Comparison of ENCODE assay signal across 27 cellular contexts in genomic region chr3:169432692-169433432, GRCh38.
DNase-seq lines count a peak whose midpoint lies in the region; ATAC-seq, FAIRE-seq and TF ChIP-seq lines count a peak whose summit lies in the region.
"Had no signal": no experiment of that assay in that cellular context is flagged by ENCODE, and none has a peak within 500 bp of the region (broad histone marks: within the 10 kb centered on the region; RNA-seq: fewer than 3 reads in every experiment).

No MANE protein-coding gene starts in this region.

- ATAC-seq in PC-3, result no peak

- H3K4me3 ChIP-seq in HEK293 (ENCODE audit: low read depth, low read length), result no peak overlapping the region
- H3K4me3 ChIP-seq in PC-3 (ENCODE audit: low read length), result no peak overlapping the region
- H3K4me3 ChIP-seq: BLaER1, right atrium auricular region had no signal

- peaks cover 14% of the 10 kb centered on the region for H3F3A ChIP-seq in PC-3 (ENCODE audit: low read length, unreplicated experiment)

- no peak for TF ChIP-seq CTCF in HEK293 (tag by site-specific recombination; IDR thresholded peaks at IDR 0.05)
- no peak for TF ChIP-seq CTCF in PC-3 (conservative IDR thresholded peaks at IDR 0.05; ENCODE audit: low read depth, low read length)
- TF ChIP-seq CTCF in nephron progenitor cell (IDR thresholded peaks at IDR 0.05), result no peak
- TF ChIP-seq CTCF in GM13977 (IDR thresholded peaks at IDR 0.05; ENCODE audit: extremely low read depth, insufficient read depth, missing control alignments), result no peak

- peaks cover 21% of the 10 kb centered on the region for H3K4me1 Mint-ChIP-seq in nephron progenitor cell
- H3K4me1 Mint-ChIP-seq: nephron had no signal

- in situ Hi-C loops in GM13977 (cut with MboI; ENCODE audit: low pct_unique_long_range_greater_than_20kb, low sequenced_read_pairs, unreplicated experiment), result no loop called here

- H3K79me2 ChIP-seq in PC-3 (ENCODE audit: low read length), result no peaks in the 10 kb centered on the region
- H3K79me2 ChIP-seq: parathyroid adenoma had no signal

- BruUV-seq in PC-3 (replicated peaks; lab: Mats Ljungman, UMichigan), result no TSS peak

- intact Hi-C loops in PC-3 (cut with micrococcal nuclease), result loop anchor here (5.0 kb wide), 1 partner anchor 86 kb away; no protein-coding TSS in a partner anchor

- H3K27ac ChIP-seq in HEK293 (ENCODE audit: extremely low read depth, low read depth, low read length) (no peak overlapping the region), PC-3 (ENCODE audit: low read length) (no peak overlapping the region)
- H3K27ac ChIP-seq: BLaER1, HL-60, parathyroid adenoma, right atrium auricular region had no signal

- H3K36me3 ChIP-seq in HEK293 (ENCODE audit: control insufficient read depth in 2 of 2, insufficient read depth in 1 of 2, low read length in 2 of 2), result no peaks in the 10 kb centered on the region; a peak in 1 of 3 replicates
- no peaks in the 10 kb centered on the region for H3K36me3 ChIP-seq in PC-3 (ENCODE audit: low read depth, low read length)
- H3K36me3 ChIP-seq: BLaER1, right atrium auricular region had no signal

- H3K27ac Mint-ChIP-seq in nephron progenitor cell, result peak overlapping the region; percentile 64
- H3K27ac Mint-ChIP-seq: activated CD4-positive, alpha-beta T cell treated with anti-CD3 and anti-CD28 coated beads, Interleukin-2, amount 10 ng/mL, durations not matched to agents 7 days and 5 days; activated T-cell treated with anti-CD3 and anti-CD28 coated beads, Interleukin-2, amount 50 U/mL, for 24 hours; nephron had no signal

- no peaks in the 10 kb centered on the region for H4K20me1 ChIP-seq in PC-3 (ENCODE audit: low read length)
- H4K20me1 ChIP-seq: BLaER1 had no signal

- POLR2A ChIA-PET in HEK293 (lab: Yijun Ruan, JAX) (no interaction called here), PC-3 (lab: Charles Lee; ENCODE audit: unreplicated experiment) (interaction anchor here (0.7 kb wide), 1 partner anchor 119 kb away, joined by 3 read pairs; no protein-coding TSS in a partner anchor)

- CTCF ChIA-PET in HEK293 (lab: Yijun Ruan, JAX), result no interaction called here
- CTCF ChIA-PET in PC-3 (lab: Charles Lee), result no interaction called here

- H3K9ac ChIP-seq in PC-3 (ENCODE audit: low read length), result no peak overlapping the region
- H3K9ac ChIP-seq: BLaER1, parathyroid adenoma had no signal

- H3K27me3 ChIP-seq in PC-3 (ENCODE audit: low read length), result no peaks in the 10 kb centered on the region
- H3K27me3 ChIP-seq: BLaER1, right atrium auricular region had no signal

- no peak for FAIRE-seq in frontal cortex (lab: Jason Lieb, UNC)
- FAIRE-seq: GM18507, keratinocyte, RCC 7860 had no signal

- H3K4me1 ChIP-seq in HEK293 (ENCODE audit: control insufficient read depth, insufficient read depth, low read length), result peaks cover 10% of the 10 kb centered on the region
- H3K4me1 ChIP-seq in PC-3 (ENCODE audit: insufficient read depth, low read length), result peaks cover 41% of the 10 kb centered on the region
- H3K4me1 ChIP-seq: BLaER1, Caco-2, parathyroid adenoma had no signal

- H3K27me3 Mint-ChIP-seq in nephron progenitor cell (ENCODE audit: low read depth, poor library complexity), result peaks cover 4% of the 10 kb centered on the region
- H3K27me3 Mint-ChIP-seq: activated CD4-positive, alpha-beta T cell treated with anti-CD3 and anti-CD28 coated beads, Interleukin-2, amount 10 ng/mL, durations not matched to agents 7 days and 5 days; activated T-cell treated with anti-CD3 and anti-CD28 coated beads, Interleukin-2, amount 50 U/mL, for 24 hours had no signal

- H3K4me2 ChIP-seq in PC-3 (ENCODE audit: low read length), result no peak overlapping the region
- H3K4me2 ChIP-seq: BLaER1 had no signal

- H3K9me3 ChIP-seq in HEK293 (ENCODE audit: control insufficient read depth, insufficient read depth, low read depth, low read length) (no peaks in the 10 kb centered on the region), PC-3 (ENCODE audit: low read length) (no peaks in the 10 kb centered on the region)
- H3K9me3 ChIP-seq: BLaER1, Caco-2, right atrium auricular region had no signal

- H3K4me3 Mint-ChIP-seq in nephron progenitor cell, result no peak overlapping the region
- H3K4me3 Mint-ChIP-seq: activated CD4-positive, alpha-beta T cell treated with anti-CD3 and anti-CD28 coated beads, Interleukin-2, amount 10 ng/mL, durations not matched to agents 7 days and 5 days; activated T-cell treated with anti-CD3 and anti-CD28 coated beads, Interleukin-2, amount 50 U/mL, for 24 hours; nephron had no signal

- H2AFZ ChIP-seq in PC-3 (ENCODE audit: low read length), result no peak overlapping the region
- H2AFZ ChIP-seq: parathyroid adenoma had no signal

- H3K36me3 Mint-ChIP-seq in nephron progenitor cell (ENCODE audit: low read depth), result no peaks in the 10 kb centered on the region

- DNase-seq in NCI-H1105 treated with DMSO at 0.1 percent for 48 hours (lab: John Stamatoyannopoulos, UW) (peak; percentile 71), PC-3 (peak; percentile 46), nephron progenitor cell (no peak), medulla oblongata (ENCODE audit: extremely low spot score) (no peak), frontal cortex (ENCODE audit: low spot score in 2 of 2) (no peak), GM13977 (ENCODE audit: low spot score) (no peak)
- DNase-seq in NK-92 treated with Interleukin-12 subunit alpha and Interleukin-12 subunit beta, amount 100 ng/mL, for 24 hours (lab: John Stamatoyannopoulos, UW), result no peak
- DNase-seq: activated CD4-positive, alpha-beta T cell treated with anti-CD3 and anti-CD28 coated beads, Interleukin-2, amount 10 ng/mL, durations not matched to agents 7 days and 5 days; activated gamma-delta T cell treated with Interleukin-2 at 50 U/mL for 16 hours; activated T-cell treated with anti-CD3 and anti-CD28 coated beads, Interleukin-2, amount 50 U/mL, for 24 hours; Caco-2; DMS79 treated with DMSO at 0.1 percent for 48 hours; Kasumi-1; NCI-H1048; NCI-H2029 treated with DMSO at 0.1 percent for 48 hours; NCI-H446 treated with DMSO at 0.1 percent for 48 hours; SW 1271; T-helper 9 cell had no signal

- no peaks in the 10 kb centered on the region for H3K9me2 ChIP-seq in PC-3 (replicated peaks; ENCODE audit: low read length)

- H3K9me3 Mint-ChIP-seq in nephron progenitor cell, result peaks cover 5% of the 10 kb centered on the region
- H3K9me3 Mint-ChIP-seq: activated CD4-positive, alpha-beta T cell treated with anti-CD3 and anti-CD28 coated beads, Interleukin-2, amount 10 ng/mL, durations not matched to agents 7 days and 5 days; activated T-cell treated with anti-CD3 and anti-CD28 coated beads, Interleukin-2, amount 50 U/mL, for 24 hours; nephron had no signal

TF ChIP-seq in HEK293, 187 proteins besides CTCF, POLR2A, EP300 and RAD21:
- TF ChIP-seq ZNF311 (tag by site-specific recombination; IDR thresholded peaks at IDR 0.05; ENCODE audit: borderline replicate concordance), result no peak
- TF ChIP-seq ZNF660 (tag by site-specific recombination; IDR thresholded peaks at IDR 0.05), result no peak
- TF ChIP-seq PRDM6 (tag by site-specific recombination; IDR thresholded peaks at IDR 0.05), result 0 out of 2 replicates have a peak, but pooled peaks have one; percentile 25
- TF ChIP-seq HOXA7 (CRISPR knock-in tag; IDR thresholded peaks at IDR 0.05; ENCODE audit: borderline replicate concordance), result no peak

Comparison
In these comparisons a context has a peak if more than half of its experiments do, and no peak if none do; other contexts are left out.
1. DNase-seq: peak in NCI-H1105 treated with DMSO at 0.1 percent for 48 hours (single experiment) and PC-3 (single experiment); none in nephron progenitor cell (single experiment), medulla oblongata (single experiment), NK-92 treated with Interleukin-12 subunit alpha and Interleukin-12 subunit beta, amount 100 ng/mL, for 24 hours (single experiment), frontal cortex (0 of 2) and GM13977 (single experiment).